12 cellular contexts compared by ENCODE assay signal in genomic region chr19:33377586-33378475, GRCh38. TPM values are rescaled to one million over a fixed set of nuclear protein-coding genes. Genes with fewer than 3 reads are reported as not detected.
DNase-seq lines count a peak whose midpoint lies in the region; ATAC-seq and TF ChIP-seq lines count a peak whose summit lies in the region.
"Had no signal": no experiment of that assay in that cellular context is flagged by ENCODE, and none has a peak within 500 bp of the region (broad histone marks: within the 10 kb centered on the region; RNA-seq: fewer than 3 reads in every experiment).

No MANE protein-coding gene starts in this region.

- peaks cover 69% of the 10 kb centered on the region for H3K4me1 Mint-ChIP-seq in activated T-cell treated with anti-CD3 and anti-CD28 coated beads, Interleukin-2, amount 50 U/mL, for 24 hours (ENCODE audit: low read depth)
- peaks cover 67% of the 10 kb centered on the region for H3K4me1 Mint-ChIP-seq in activated T-cell treated with anti-CD3 and anti-CD28 coated beads, Interleukin-2, amount 50 U/mL, for 4 hours (ENCODE audit: low read depth)

- no peak overlapping the region for H3K18ac ChIP-seq in mesenchymal stem cell (ENCODE audit: low read depth in 1 of 2, low read length in 2 of 2)

- CTCF ChIA-PET in mammary epithelial cell (lab: Charles Lee; ENCODE audit: low non-redundant PET), result no interaction called here

- no peak for TF ChIP-seq CTCF in mammary epithelial cell (conservative IDR thresholded peaks at IDR 0.05 in 1 of 2, IDR thresholded peaks at IDR 0.05 in 1 of 2; ENCODE audit: extremely low read depth in 1 of 2, insufficient read depth in 1 of 2, low read depth in 1 of 2, low read length in 2 of 2)
- no peak for TF ChIP-seq CTCF in upper lobe of right lung (IDR thresholded peaks at IDR 0.05)

- no peaks in the 10 kb centered on the region for H3K27me3 Mint-ChIP-seq in activated T-cell treated with anti-CD3 and anti-CD28 coated beads, Interleukin-2, amount 50 U/mL, for 24 hours
- H3K27me3 Mint-ChIP-seq in activated T-cell treated with anti-CD3 and anti-CD28 coated beads, Interleukin-2, amount 50 U/mL, for 4 hours (ENCODE audit: low read depth), result no peaks in the 10 kb centered on the region
- H3K27me3 Mint-ChIP-seq: naive B cell had no signal

- H3K4me1 ChIP-seq in mammary epithelial cell (ENCODE audit: insufficient read depth, low read length) (peaks cover 32% of the 10 kb centered on the region), mesenchymal stem cell (ENCODE audit: control insufficient read depth, insufficient read depth, low read depth, low read length) (peaks cover 9% of the 10 kb centered on the region), upper lobe of right lung (peaks cover 29% of the 10 kb centered on the region)

- intact Hi-C loops in mammary epithelial cell (cut with micrococcal nuclease) (loop anchor here (2.0 to 5.0 kb wide), 2 partner anchors 46 to 75 kb away; partner anchors contain the start of gene CEBPA), upper lobe of right lung (cut with DNase I) (no loop called here)

- H3K27ac ChIP-seq in mammary epithelial cell (ENCODE audit: insufficient read depth, low read depth, low read length) (peak overlapping the region; percentile 96), mesenchymal stem cell (ENCODE audit: low read length, poor library complexity, severe bottlenecking) (no peak overlapping the region), upper lobe of right lung (peak overlapping the region; percentile 67)
- H3K27ac ChIP-seq: brain microvascular endothelial cell had no signal

- H2BK12ac ChIP-seq in mesenchymal stem cell (ENCODE audit: low read length in 2 of 2), result no peak overlapping the region

- no peak overlapping the region for H4K8ac ChIP-seq in mesenchymal stem cell (ENCODE audit: low read length)

- H2AK5ac ChIP-seq in mesenchymal stem cell (ENCODE audit: low read length, severe bottlenecking), result no peak overlapping the region

- peaks cover 68% of the 10 kb centered on the region for H3K36me3 Mint-ChIP-seq in activated T-cell treated with anti-CD3 and anti-CD28 coated beads, Interleukin-2, amount 50 U/mL, for 24 hours (ENCODE audit: low read depth)
- peaks cover 22% of the 10 kb centered on the region for H3K36me3 Mint-ChIP-seq in activated T-cell treated with anti-CD3 and anti-CD28 coated beads, Interleukin-2, amount 50 U/mL, for 4 hours (ENCODE audit: insufficient read depth)

- H3K27ac Mint-ChIP-seq in activated T-cell treated with anti-CD3 and anti-CD28 coated beads, Interleukin-2, amount 50 U/mL, for 24 hours, result peak overlapping the region; percentile 17

- dilution Hi-C loops in mammary epithelial cell (cut with HindIII; ENCODE audit: low sequenced_read_pairs), result no loop called here

- H3K4me3 ChIP-seq in mammary epithelial cell (replicated peaks in 1 of 3; ENCODE audit: insufficient read depth in 1 of 3, low read depth in 2 of 3, low read length in 3 of 3) (no peak overlapping the region), mesenchymal stem cell (ENCODE audit: insufficient read depth in 1 of 2, low read depth in 1 of 2, low read length in 2 of 2) (no peak overlapping the region), upper lobe of right lung (no peak overlapping the region)

- peaks cover 18% of the 10 kb centered on the region for H3K79me1 ChIP-seq in mesenchymal stem cell (replicated peaks; ENCODE audit: low read length, poor library complexity, severe bottlenecking)

- DNase-seq in activated T-cell treated with anti-CD3 and anti-CD28 coated beads, Interleukin-2, amount 50 U/mL, for 24 hours, result no peak
- DNase-seq in activated T-cell treated with anti-CD3 and anti-CD28 coated beads, Interleukin-2, amount 50 U/mL, for 4 hours, result no peak
- DNase-seq in mammary epithelial cell, result no peak
- peak; percentile 10 for DNase-seq in mesenchymal stem cell
- DNase-seq in upper lobe of right lung, result no peak
- no peak for DNase-seq in hepatic stellate cell (ENCODE audit: low spot score)
- no peak for DNase-seq in NCI-H510A treated with DMSO at 0.1 percent for 48 hours (lab: John Stamatoyannopoulos, UW)
- no peak for DNase-seq in stimulated activated CD8-positive, alpha-beta memory T cell treated with anti-CD3 and anti-CD28 coated beads, Interleukin-4, amount 100 ng/mL, for 48 hours
- DNase-seq: activated T-cell treated with anti-CD3 and anti-CD28 coated beads, Interleukin-2, amount 50 U/mL, for 72 hours; brain microvascular endothelial cell; naive B cell had no signal

- H2AFZ ChIP-seq in mammary epithelial cell (ENCODE audit: low read depth, low read length), result no peak overlapping the region
- H2AFZ ChIP-seq in mesenchymal stem cell (ENCODE audit: low read depth, low read length), result no peak overlapping the region

- in situ Hi-C loops in mammary epithelial cell (cut with MboI; ENCODE audit: low sequenced_read_pairs in 2 of 2), result loop anchor here in 1 of 2 donors (10.0 kb wide), 1 partner anchor 83 kb away; no protein-coding TSS in a partner anchor

- H3K27me3 ChIP-seq in mammary epithelial cell (ENCODE audit: insufficient read depth, low read length) (no peaks in the 10 kb centered on the region), mesenchymal stem cell (ENCODE audit: control insufficient read depth in 1 of 2, insufficient read depth in 1 of 2, low read length in 2 of 2) (no peaks in the 10 kb centered on the region), upper lobe of right lung (no peaks in the 10 kb centered on the region)
- H3K27me3 ChIP-seq: brain microvascular endothelial cell had no signal

- no peak overlapping the region for H3K23ac ChIP-seq in mesenchymal stem cell (ENCODE audit: low read length in 2 of 2)

- H3K79me2 ChIP-seq in mammary epithelial cell (ENCODE audit: insufficient read depth, low read length), result peaks cover 92% of the 10 kb centered on the region

- H3K36me3 ChIP-seq in mammary epithelial cell (ENCODE audit: insufficient read depth, low read length), result peaks cover 15% of the 10 kb centered on the region
- H3K36me3 ChIP-seq in mesenchymal stem cell (ENCODE audit: control insufficient read depth in 1 of 2, insufficient read depth in 2 of 2, low read depth in 1 of 2, low read length in 2 of 2), result peaks cover 7 to 20% of the 10 kb centered on the region in 2 experiments
- peaks cover 25% of the 10 kb centered on the region for H3K36me3 ChIP-seq in upper lobe of right lung
- H3K36me3 ChIP-seq: brain microvascular endothelial cell had no signal

- H2BK5ac ChIP-seq in mesenchymal stem cell (ENCODE audit: low read depth, low read length, poor library complexity, severe bottlenecking), result no peak overlapping the region

- no peak for ATAC-seq in activated T-cell treated with anti-CD3 and anti-CD28 coated beads, Interleukin-2, amount 50 U/mL, for 4 hours
- no peak for ATAC-seq in upper lobe of right lung
- ATAC-seq: activated T-cell treated with anti-CD3 and anti-CD28 coated beads, Interleukin-2, amount 50 U/mL, for 72 hours; sciatic nerve had no signal

- H3K9me3 ChIP-seq in mammary epithelial cell (replicated peaks; ENCODE audit: insufficient read depth, low read length) (no peaks in the 10 kb centered on the region), mesenchymal stem cell (ENCODE audit: control insufficient read depth, low read length) (no peaks in the 10 kb centered on the region), upper lobe of right lung (no peaks in the 10 kb centered on the region)

- 88% methylated on average over 12 of the region's 12 CpGs for WGBS in mammary epithelial cell (ENCODE audit: low coverage, missing lambda C conversion rate)
- WGBS in mesenchymal stem cell, result 96% methylated on average over 11 of the region's 12 CpGs

- no peak overlapping the region for H2BK15ac ChIP-seq in mesenchymal stem cell (ENCODE audit: low read depth, poor library complexity, severe bottlenecking)

- BruUV-seq in mammary epithelial cell (replicated peaks; lab: Mats Ljungman, UMichigan), result no TSS peak

- H3K4me3 Mint-ChIP-seq in activated T-cell treated with anti-CD3 and anti-CD28 coated beads, Interleukin-2, amount 50 U/mL, for 24 hours, result no peak overlapping the region
- H3K4me3 Mint-ChIP-seq in activated T-cell treated with anti-CD3 and anti-CD28 coated beads, Interleukin-2, amount 50 U/mL, for 4 hours, result no peak overlapping the region

- no peak overlapping the region for H4K91ac ChIP-seq in mesenchymal stem cell (ENCODE audit: low read length)

- H3K4me2 ChIP-seq in mammary epithelial cell (ENCODE audit: insufficient read depth, low read depth, low read length) (peak overlapping the region; percentile 67), mesenchymal stem cell (ENCODE audit: low read length, poor library complexity, severe bottlenecking) (no peak overlapping the region)

- H3K4ac ChIP-seq in mesenchymal stem cell (ENCODE audit: low read depth in 1 of 2, low read length in 2 of 2), result no peak overlapping the region

- H3K9me3 Mint-ChIP-seq in activated T-cell treated with anti-CD3 and anti-CD28 coated beads, Interleukin-2, amount 50 U/mL, for 24 hours, result no peaks in the 10 kb centered on the region
- no peaks in the 10 kb centered on the region for H3K9me3 Mint-ChIP-seq in activated T-cell treated with anti-CD3 and anti-CD28 coated beads, Interleukin-2, amount 50 U/mL, for 4 hours
- H3K9me3 Mint-ChIP-seq: activated T-cell treated with anti-CD3 and anti-CD28 coated beads, Interleukin-2, amount 50 U/mL, for 72 hours; naive B cell had no signal

- no peak overlapping the region for H3K14ac ChIP-seq in mesenchymal stem cell (ENCODE audit: low read length in 2 of 2)

- H3K9ac ChIP-seq in mammary epithelial cell (ENCODE audit: insufficient read depth, low read length), result peak overlapping the region; percentile 56
- no peak overlapping the region for H3K9ac ChIP-seq in mesenchymal stem cell (ENCODE audit: low read length)

- H2BK120ac ChIP-seq in mesenchymal stem cell (ENCODE audit: low read depth, low read length), result no peak overlapping the region

- H4K20me1 ChIP-seq in mammary epithelial cell (ENCODE audit: insufficient read depth, low read length), result no peaks in the 10 kb centered on the region

RNA-seq across cellular contexts. Expression of gene CEBPG, which starts 4.3 kb away (rescaled TPM):
- total RNA-seq in activated T-cell treated with anti-CD3 and anti-CD28 coated beads, Interleukin-2, amount 50 U/mL, for 4 hours, result 10 to 100 TPM; 28.8 to 32.2 (median 28.8) TPM
- 10 to 100 TPM; 39.5 to 50.0 TPM for total RNA-seq in mammary epithelial cell
- 18.8 TPM for polyA plus RNA-seq in mammary epithelial cell
- 7.5 TPM for polyA minus RNA-seq in mammary epithelial cell
- polyA plus RNA-seq in mesenchymal stem cell (2013, experiment 1 of 2), result 12.3 TPM
- 12.5 TPM for polyA plus RNA-seq in mesenchymal stem cell (2013, experiment 2 of 2)
- total RNA-seq in upper lobe of right lung, result 32.3 TPM
